Comparison of ENCODE assay signal across 1 cellular context in genomic region chr1:66929999-66930822, GRCh38.
TF ChIP-seq lines count a peak whose summit lies in the region.

No MANE protein-coding gene starts in this region.

TF ChIP-seq in HepG2, 621 proteins besides CTCF, POLR2A, EP300 and RAD21 (continued from another document and continues in another):
- TF ChIP-seq ZNF784 (CRISPR knock-in tag; IDR thresholded peaks at IDR 0.05; ENCODE audit: borderline replicate concordance) (no peak), ESRRA (CRISPR knock-in tag; IDR thresholded peaks at IDR 0.05; ENCODE audit: low read depth) (no peak), RBAK (CRISPR knock-in tag; IDR thresholded peaks at IDR 0.05) (no peak), ZKSCAN5 (CRISPR knock-in tag; IDR thresholded peaks at IDR 0.05) (no peak), MLX (CRISPR knock-in tag; IDR thresholded peaks at IDR 0.05) (no peak), PAXIP1 (CRISPR knock-in tag; conservative IDR thresholded peaks at IDR 0.05) (peak; percentile 45; the same call in 1 of the 2 replicates), CENPT (CRISPR knock-in tag; IDR thresholded peaks at IDR 0.05; ENCODE audit: low read depth) (no peak), TRIM24 (CRISPR knock-in tag; IDR thresholded peaks at IDR 0.05) (no peak), SUZ12 (IDR thresholded peaks at IDR 0.05; ENCODE audit: low read depth, low read length) (no peak), ZNF550 (CRISPR knock-in tag; IDR thresholded peaks at IDR 0.05; ENCODE audit: borderline replicate concordance) (no peak; the same call in 1 of the 2 replicates), ZNF230 (CRISPR knock-in tag; IDR thresholded peaks at IDR 0.05) (no peak), CREM (IDR thresholded peaks at IDR 0.05) (no peak), CREM (CRISPR knock-in tag; IDR thresholded peaks at IDR 0.05) (no peak), ZNF496 (CRISPR knock-in tag; IDR thresholded peaks at IDR 0.05; ENCODE audit: insufficient replicate concordance) (no peak), GTF3A (CRISPR knock-in tag; conservative IDR thresholded peaks at IDR 0.05) (no peak), ZBTB40 (IDR thresholded peaks at IDR 0.05) (no peak), ZBTB40 (CRISPR knock-in tag; IDR thresholded peaks at IDR 0.05) (no peak), RERE (CRISPR knock-in tag; IDR thresholded peaks at IDR 0.05; ENCODE audit: low read depth) (no peak), MBD4 (IDR thresholded peaks at IDR 0.05; ENCODE audit: borderline replicate concordance, low read length) (no peak), ATRX (CRISPR knock-in tag; IDR thresholded peaks at IDR 0.05; ENCODE audit: borderline replicate concordance) (no peak), ZNF333 (CRISPR knock-in tag; IDR thresholded peaks at IDR 0.05; ENCODE audit: borderline replicate concordance) (no peak; the same call in 1 of the 2 replicates), CHD4 (IDR thresholded peaks at IDR 0.05; ENCODE audit: borderline replicate concordance, low read length) (no peak), ZNF264 (CRISPR knock-in tag; IDR thresholded peaks at IDR 0.05) (peak; percentile 65; the same call in 1 of the 2 replicates), HMGA1 (CRISPR knock-in tag; conservative IDR thresholded peaks at IDR 0.05) (no peak), MXI1 (IDR thresholded peaks at IDR 0.05; ENCODE audit: borderline replicate concordance, low read depth, low read length) (peak; percentile 68; the same call in 2 of the 3 replicates), ZNF512B (CRISPR knock-in tag; IDR thresholded peaks at IDR 0.05; ENCODE audit: borderline replicate concordance) (no peak), ZBTB8A (CRISPR knock-in tag; IDR thresholded peaks at IDR 0.05; ENCODE audit: borderline replicate concordance, low read depth) (no peak)
